8 cellular contexts compared by ENCODE assay signal in genomic region chr19:30738047-30738446, GRCh38.
"Had no signal": no experiment of that assay in that cellular context is flagged by ENCODE, and none has a peak within 500 bp of the region (broad histone marks: within the 10 kb centered on the region; RNA-seq: fewer than 3 reads in every experiment).

No MANE protein-coding gene starts in this region.

- H3K9ac ChIP-seq: KMS-11 had no signal

- DNase-seq: IMR-90, KBM-7, KG1 had no signal

- FAIRE-seq: HepG2, HTR-8/SVneo, K562 had no signal

- ATAC-seq: HepG2, K562 had no signal

- H3K4me3 ChIP-seq: K562 had no signal

- H3K27ac ChIP-seq: HL-60, KMS-11 had no signal

- H3K4me2 ChIP-seq: KMS-11 had no signal
